ENCODE assay signal across 1 cellular context in genomic region chr4:11428701-11429571, GRCh38.
TF ChIP-seq lines count a peak whose summit lies in the region.

HS3ST1 (minus strand) TSS chr4:11428894; CDS start chr4:11400005, 28,889 bp downstream.

TF ChIP-seq in GM23338, 12 proteins besides CTCF, POLR2A, EP300 and RAD21 (continued from another document):
- TF ChIP-seq, protein P1, sequence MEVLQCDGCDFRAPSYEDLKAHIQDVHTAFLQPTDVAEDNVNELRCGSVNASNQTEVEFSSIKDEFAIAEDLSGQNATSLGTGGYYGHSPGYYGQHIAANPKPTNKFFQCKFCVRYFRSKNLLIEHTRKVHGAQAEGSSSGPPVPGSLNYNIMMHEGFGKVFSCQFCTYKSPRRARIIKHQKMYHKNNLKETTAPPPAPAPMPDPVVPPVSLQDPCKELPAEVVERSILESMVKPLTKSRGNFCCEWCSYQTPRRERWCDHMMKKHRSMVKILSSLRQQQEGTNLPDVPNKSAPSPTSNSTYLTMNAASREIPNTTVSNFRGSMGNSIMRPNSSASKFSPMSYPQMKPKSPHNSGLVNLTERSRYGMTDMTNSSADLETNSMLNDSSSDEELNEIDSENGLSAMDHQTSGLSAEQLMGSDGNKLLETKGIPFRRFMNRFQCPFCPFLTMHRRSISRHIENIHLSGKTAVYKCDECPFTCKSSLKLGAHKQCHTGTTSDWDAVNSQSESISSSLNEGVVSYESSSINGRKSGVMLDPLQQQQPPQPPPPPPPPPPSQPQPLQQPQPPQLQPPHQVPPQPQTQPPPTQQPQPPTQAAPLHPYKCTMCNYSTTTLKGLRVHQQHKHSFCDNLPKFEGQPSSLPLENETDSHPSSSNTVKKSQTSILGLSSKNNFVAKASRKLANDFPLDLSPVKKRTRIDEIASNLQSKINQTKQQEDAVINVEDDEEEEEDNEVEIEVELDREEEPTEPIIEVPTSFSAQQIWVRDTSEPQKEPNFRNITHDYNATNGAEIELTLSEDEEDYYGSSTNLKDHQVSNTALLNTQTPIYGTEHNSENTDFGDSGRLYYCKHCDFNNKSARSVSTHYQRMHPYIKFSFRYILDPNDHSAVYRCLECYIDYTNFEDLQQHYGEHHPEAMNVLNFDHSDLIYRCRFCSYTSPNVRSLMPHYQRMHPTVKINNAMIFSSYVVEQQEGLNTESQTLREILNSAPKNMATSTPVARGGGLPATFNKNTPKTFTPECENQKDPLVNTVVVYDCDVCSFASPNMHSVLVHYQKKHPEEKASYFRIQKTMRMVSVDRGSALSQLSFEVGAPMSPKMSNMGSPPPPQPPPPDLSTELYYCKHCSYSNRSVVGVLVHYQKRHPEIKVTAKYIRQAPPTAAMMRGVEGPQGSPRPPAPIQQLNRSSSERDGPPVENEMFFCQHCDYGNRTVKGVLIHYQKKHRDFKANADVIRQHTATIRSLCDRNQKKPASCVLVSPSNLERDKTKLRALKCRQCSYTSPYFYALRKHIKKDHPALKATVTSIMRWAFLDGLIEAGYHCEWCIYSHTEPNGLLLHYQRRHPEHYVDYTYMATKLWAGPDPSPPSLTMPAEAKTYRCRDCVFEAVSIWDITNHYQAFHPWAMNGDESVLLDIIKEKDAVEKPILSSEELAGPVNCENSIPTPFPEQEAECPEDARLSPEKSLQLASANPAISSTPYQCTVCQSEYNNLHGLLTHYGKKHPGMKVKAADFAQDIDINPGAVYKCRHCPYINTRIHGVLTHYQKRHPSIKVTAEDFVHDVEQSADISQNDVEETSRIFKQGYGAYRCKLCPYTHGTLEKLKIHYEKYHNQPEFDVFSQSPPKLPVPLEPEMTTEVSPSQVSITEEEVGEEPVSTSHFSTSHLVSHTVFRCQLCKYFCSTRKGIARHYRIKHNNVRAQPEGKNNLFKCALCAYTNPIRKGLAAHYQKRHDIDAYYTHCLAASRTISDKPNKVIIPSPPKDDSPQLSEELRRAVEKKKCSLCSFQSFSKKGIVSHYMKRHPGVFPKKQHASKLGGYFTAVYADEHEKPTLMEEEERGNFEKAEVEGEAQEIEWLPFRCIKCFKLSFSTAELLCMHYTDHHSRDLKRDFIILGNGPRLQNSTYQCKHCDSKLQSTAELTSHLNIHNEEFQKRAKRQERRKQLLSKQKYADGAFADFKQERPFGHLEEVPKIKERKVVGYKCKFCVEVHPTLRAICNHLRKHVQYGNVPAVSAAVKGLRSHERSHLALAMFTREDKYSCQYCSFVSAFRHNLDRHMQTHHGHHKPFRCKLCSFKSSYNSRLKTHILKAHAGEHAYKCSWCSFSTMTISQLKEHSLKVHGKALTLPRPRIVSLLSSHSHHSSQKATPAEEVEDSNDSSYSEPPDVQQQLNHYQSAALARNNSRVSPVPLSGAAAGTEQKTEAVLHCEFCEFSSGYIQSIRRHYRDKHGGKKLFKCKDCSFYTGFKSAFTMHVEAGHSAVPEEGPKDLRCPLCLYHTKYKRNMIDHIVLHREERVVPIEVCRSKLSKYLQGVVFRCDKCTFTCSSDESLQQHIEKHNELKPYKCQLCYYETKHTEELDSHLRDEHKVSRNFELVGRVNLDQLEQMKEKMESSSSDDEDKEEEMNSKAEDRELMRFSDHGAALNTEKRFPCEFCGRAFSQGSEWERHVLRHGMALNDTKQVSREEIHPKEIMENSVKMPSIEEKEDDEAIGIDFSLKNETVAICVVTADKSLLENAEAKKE (CRISPR knock-in tag; IDR thresholded peaks at IDR 0.05) = no peak
- no peak for TF ChIP-seq ZNF114 (CRISPR knock-in tag; IDR thresholded peaks at IDR 0.05)
- TF ChIP-seq NANOG (IDR thresholded peaks at IDR 0.05; ENCODE audit: borderline replicate concordance) = no peak
